21 cellular contexts compared by ENCODE assay signal in the genomic region with DNA sequence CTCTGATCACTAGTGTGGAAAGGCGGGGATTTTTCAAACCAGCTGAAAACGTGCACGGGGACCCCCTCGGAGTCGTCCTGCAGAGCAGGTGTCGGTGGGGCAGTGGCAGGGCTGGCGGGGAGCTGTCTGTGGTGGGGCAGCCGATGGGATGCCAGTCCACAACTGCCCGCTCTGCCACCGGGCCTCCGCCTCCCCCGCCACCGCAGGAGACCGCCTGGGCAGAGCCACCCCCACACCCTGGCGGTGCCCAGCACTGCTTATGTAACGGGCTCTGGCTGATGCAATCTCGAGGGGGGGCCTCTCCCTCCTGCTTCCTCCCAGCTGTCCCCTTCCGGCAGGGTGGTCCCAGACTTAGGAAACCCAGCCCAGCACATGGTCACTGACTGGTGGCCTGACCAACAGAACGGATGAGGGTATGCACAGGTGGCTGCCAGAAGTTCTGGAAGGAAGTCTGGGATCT. TPM values are rescaled to one million over a fixed set of nuclear protein-coding genes. Genes with fewer than 3 reads are reported as not detected.
DNase-seq lines count a peak whose midpoint lies in the region; ATAC-seq and TF ChIP-seq lines count a peak whose summit lies in the region.
"Had no signal": no experiment of that assay in that cellular context is flagged by ENCODE, and none has a peak within 500 bp of the region (broad histone marks: within the 10 kb centered on the region; RNA-seq: fewer than 3 reads in every experiment).

No MANE protein-coding gene starts in this region.

- TF ChIP-seq EP300 in Ishikawa (IDR thresholded peaks at IDR 0.05; ENCODE audit: borderline replicate concordance) (no peak), transverse colon (IDR thresholded peaks at IDR 0.05; ENCODE audit: low read depth) (no peak)

- WGBS in transverse colon (ENCODE audit: low coverage in 1 of 2), 2 donors = 57% methylated on average over 19 of the region's 19 CpGs; no CpG with 5 or more reads in 1 of the 2 donors

- H3K27ac ChIP-seq in angular gyrus (ENCODE audit: low read depth, low read length) (peak overlapping the region; percentile 99), lower lobe of right lung (no peak overlapping the region), transverse colon (no peak overlapping the region)
- H3K27ac ChIP-seq: C4-2B, neutrophil, tibial nerve had no signal

- no peak overlapping the region for H3K4me3 ChIP-seq in lower lobe of right lung
- H3K4me3 ChIP-seq in transverse colon = no peak overlapping the region
- H3K4me3 ChIP-seq: tibial nerve had no signal

- no peaks in the 10 kb centered on the region for H3K27me3 Mint-ChIP-seq in activated CD8-positive, alpha-beta T cell treated with anti-CD3 and anti-CD28 coated beads, Interleukin-2, amount 10 ng/mL, durations not matched to agents 7 days and 5 days (ENCODE audit: low read depth)

- DNase-seq in AG08395 (ENCODE audit: low spot score) (peak; percentile 35), lower lobe of right lung (no peak), transverse colon (no peak), GM13976 (ENCODE audit: low spot score) (no peak), posterior vena cava (ENCODE audit: low spot score) (no peak)
- DNase-seq in activated CD8-positive, alpha-beta T cell treated with anti-CD3 and anti-CD28 coated beads, Interleukin-2, amount 10 ng/mL, durations not matched to agents 7 days and 5 days = no peak
- DNase-seq: activated CD4-positive, alpha-beta T cell treated with anti-CD3 and anti-CD28 coated beads for 1 hour; activated naive CD4-positive, alpha-beta T cell treated with anti-CD3 and anti-CD28 coated beads, Interleukin-2, amount 10 ng/mL, durations not matched to agents 7 days and 5 days; activated T-cell treated with anti-CD3 and anti-CD28 coated beads, Interleukin-2, amount 50 U/mL, for 72 hours; aorta; EL; immature natural killer cell; NCI-H187 treated with DMSO at 0.1 percent for 48 hours; stimulated activated CD4-positive, alpha-beta T cell treated with anti-CD3 and anti-CD28 coated beads, Interleukin-12 subunit alpha, Interleukin-12 subunit beta, amount 100 ng/mL, for 4 hours; stimulated activated naive CD8-positive, alpha-beta T cell treated with anti-CD3 and anti-CD28 coated beads, Interleukin-15, amount 100 ng/mL, for 72 hours; T1000 had no signal

- TF ChIP-seq CTCF in lower lobe of right lung (IDR thresholded peaks at IDR 0.05) = no peak
- TF ChIP-seq CTCF in transverse colon (IDR thresholded peaks at IDR 0.05) = no peak
- no peak for TF ChIP-seq CTCF in GM13976 (IDR thresholded peaks at IDR 0.05; ENCODE audit: borderline replicate concordance, control extremely low read depth, extremely low read depth, insufficient read depth, missing control alignments)

- H3K36me3 ChIP-seq in lower lobe of right lung (no peaks in the 10 kb centered on the region), transverse colon (no peaks in the 10 kb centered on the region)
- H3K36me3 ChIP-seq: neutrophil, tibial nerve had no signal

- H3K36me3 Mint-ChIP-seq in activated CD8-positive, alpha-beta T cell treated with anti-CD3 and anti-CD28 coated beads, Interleukin-2, amount 10 ng/mL, durations not matched to agents 7 days and 5 days (ENCODE audit: low read depth) = no peaks in the 10 kb centered on the region
- H3K36me3 Mint-ChIP-seq: activated naive CD4-positive, alpha-beta T cell treated with anti-CD3 and anti-CD28 coated beads, Interleukin-2, amount 10 ng/mL, durations not matched to agents 7 days and 5 days; immature natural killer cell had no signal

- H3K4me1 Mint-ChIP-seq in activated CD8-positive, alpha-beta T cell treated with anti-CD3 and anti-CD28 coated beads, Interleukin-2, amount 10 ng/mL, durations not matched to agents 7 days and 5 days (ENCODE audit: low read depth) = no peaks in the 10 kb centered on the region
- H3K4me1 Mint-ChIP-seq: activated naive CD4-positive, alpha-beta T cell treated with anti-CD3 and anti-CD28 coated beads, Interleukin-2, amount 10 ng/mL, durations not matched to agents 7 days and 5 days; immature natural killer cell; stimulated activated naive CD8-positive, alpha-beta T cell treated with anti-CD3 and anti-CD28 coated beads, Interleukin-15, amount 100 ng/mL, for 72 hours had no signal

- ATAC-seq in lower lobe of right lung = peak; percentile 8 to 15
- ATAC-seq in activated CD8-positive, alpha-beta T cell treated with anti-CD3 and anti-CD28 coated beads, Interleukin-2, amount 10 ng/mL, durations not matched to agents 7 days and 5 days = no peak

- in situ Hi-C loops in transverse colon (cut with MboI; ENCODE audit: low pct_ligation_motif_present in 1 of 4, low pct_unique_long_range_greater_than_20kb in 1 of 4, low sequenced_read_pairs in 3 of 4) (no loop called here), GM13976 (cut with MboI; ENCODE audit: low sequenced_read_pairs, unreplicated experiment) (no loop called here)

- POLR2A ChIA-PET in activated CD8-positive, alpha-beta T cell treated with anti-CD3 and anti-CD28 coated beads, Interleukin-2, amount 10 ng/mL, durations not matched to agents 7 days and 5 days (lab: Charles Lee) = no interaction called here

- CTCF ChIA-PET in activated CD8-positive, alpha-beta T cell treated with anti-CD3 and anti-CD28 coated beads, Interleukin-2, amount 10 ng/mL, durations not matched to agents 7 days and 5 days (lab: Charles Lee) = no interaction called here

- H3K4me1 ChIP-seq in lower lobe of right lung (peaks cover 5% of the 10 kb centered on the region), transverse colon (no peaks in the 10 kb centered on the region)
- H3K4me1 ChIP-seq: tibial nerve had no signal

- H3K9me3 ChIP-seq in lower lobe of right lung (no peaks in the 10 kb centered on the region), transverse colon (no peaks in the 10 kb centered on the region)
- H3K9me3 ChIP-seq: neutrophil, tibial nerve had no signal

- H3K27ac Mint-ChIP-seq in activated CD8-positive, alpha-beta T cell treated with anti-CD3 and anti-CD28 coated beads, Interleukin-2, amount 10 ng/mL, durations not matched to agents 7 days and 5 days = no peak overlapping the region
- H3K27ac Mint-ChIP-seq: activated naive CD4-positive, alpha-beta T cell treated with anti-CD3 and anti-CD28 coated beads, Interleukin-2, amount 10 ng/mL, durations not matched to agents 7 days and 5 days; activated T-cell treated with anti-CD3 and anti-CD28 coated beads, Interleukin-2, amount 50 U/mL, for 72 hours; immature natural killer cell; stimulated activated naive CD8-positive, alpha-beta T cell treated with anti-CD3 and anti-CD28 coated beads, Interleukin-15, amount 100 ng/mL, for 72 hours had no signal

- intact Hi-C loops in lower lobe of right lung (cut with DNase I) (no loop called here), transverse colon (cut with DNase I; ENCODE audit: low total_unique reads) (no loop called here), posterior vena cava (cut with DNase I) (no loop called here)

- no peak overlapping the region for H3K4me3 Mint-ChIP-seq in activated CD8-positive, alpha-beta T cell treated with anti-CD3 and anti-CD28 coated beads, Interleukin-2, amount 10 ng/mL, durations not matched to agents 7 days and 5 days
- H3K4me3 Mint-ChIP-seq: activated naive CD4-positive, alpha-beta T cell treated with anti-CD3 and anti-CD28 coated beads, Interleukin-2, amount 10 ng/mL, durations not matched to agents 7 days and 5 days; activated T-cell treated with anti-CD3 and anti-CD28 coated beads, Interleukin-2, amount 50 U/mL, for 72 hours; immature natural killer cell; stimulated activated naive CD8-positive, alpha-beta T cell treated with anti-CD3 and anti-CD28 coated beads, Interleukin-15, amount 100 ng/mL, for 72 hours had no signal

- no peaks in the 10 kb centered on the region for H3K9me3 Mint-ChIP-seq in activated CD8-positive, alpha-beta T cell treated with anti-CD3 and anti-CD28 coated beads, Interleukin-2, amount 10 ng/mL, durations not matched to agents 7 days and 5 days (ENCODE audit: insufficient read depth)
- H3K9me3 Mint-ChIP-seq: activated naive CD4-positive, alpha-beta T cell treated with anti-CD3 and anti-CD28 coated beads, Interleukin-2, amount 10 ng/mL, durations not matched to agents 7 days and 5 days; activated T-cell treated with anti-CD3 and anti-CD28 coated beads, Interleukin-2, amount 50 U/mL, for 72 hours; immature natural killer cell; stimulated activated naive CD8-positive, alpha-beta T cell treated with anti-CD3 and anti-CD28 coated beads, Interleukin-15, amount 100 ng/mL, for 72 hours had no signal

- H3K27me3 ChIP-seq in lower lobe of right lung (ENCODE audit: low read depth) = peaks cover 46% of the 10 kb centered on the region
- H3K27me3 ChIP-seq in transverse colon = peaks cover 30% of the 10 kb centered on the region

- TF ChIP-seq POLR2A in transverse colon (IDR thresholded peaks at IDR 0.05) = no peak

- no peak for TF ChIP-seq RAD21 in Ishikawa (IDR thresholded peaks at IDR 0.05; ENCODE audit: low read depth)

TF ChIP-seq in Ishikawa, 13 proteins besides CTCF, POLR2A, EP300 and RAD21 (continues in another document):
- TF ChIP-seq, protein P1, sequence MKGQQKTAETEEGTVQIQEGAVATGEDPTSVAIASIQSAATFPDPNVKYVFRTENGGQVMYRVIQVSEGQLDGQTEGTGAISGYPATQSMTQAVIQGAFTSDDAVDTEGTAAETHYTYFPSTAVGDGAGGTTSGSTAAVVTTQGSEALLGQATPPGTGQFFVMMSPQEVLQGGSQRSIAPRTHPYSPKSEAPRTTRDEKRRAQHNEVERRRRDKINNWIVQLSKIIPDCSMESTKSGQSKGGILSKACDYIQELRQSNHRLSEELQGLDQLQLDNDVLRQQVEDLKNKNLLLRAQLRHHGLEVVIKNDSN (IDR thresholded peaks at IDR 0.05) = no peak
- TF ChIP-seq TEAD4 (IDR thresholded peaks at IDR 0.05) = no peak

RNA-seq across cellular contexts. Expression of a gene that starts 9.3 kb away (rescaled TPM):
- total RNA-seq in lower lobe of right lung (0.56 TPM), transverse colon (1 to 10 TPM in 2 of 4 donors, under 1 TPM in 2; 0.14 to 1.6 (median 1.2) TPM), posterior vena cava (1 to 10 TPM; 1.4 to 2.4 TPM)
- total RNA-seq in activated CD8-positive, alpha-beta T cell treated with anti-CD3 and anti-CD28 coated beads, Interleukin-2, amount 10 ng/mL, durations not matched to agents 7 days and 5 days = under 1 TPM; 0.23 to 0.47 TPM

RNA-seq across cellular contexts. Expression of a gene that starts 28.6 kb away (rescaled TPM):
- total RNA-seq in lower lobe of right lung (317 TPM), transverse colon (100 to 1,000 TPM in 3 of 4 donors, 10 to 100 TPM in 1; 56.5 to 170 (median 106) TPM), posterior vena cava (100 to 1,000 TPM; 275 to 296 TPM)
- total RNA-seq in activated CD8-positive, alpha-beta T cell treated with anti-CD3 and anti-CD28 coated beads, Interleukin-2, amount 10 ng/mL, durations not matched to agents 7 days and 5 days = 100 to 1,000 TPM; 304 to 325 TPM

RNA-seq across cellular contexts. Expression of a gene that starts 35.1 kb away (rescaled TPM):
- total RNA-seq in lower lobe of right lung (14.0 TPM), transverse colon (1,000 to 10,000 TPM in 1 of 4 donors, 100 to 1,000 TPM in 2, 10 to 100 TPM in 1; 82.6 to 1,341 (median 190) TPM), posterior vena cava (1 to 10 TPM; 8.6 to 8.7 TPM)
- total RNA-seq in activated CD8-positive, alpha-beta T cell treated with anti-CD3 and anti-CD28 coated beads, Interleukin-2, amount 10 ng/mL, durations not matched to agents 7 days and 5 days = 1 to 10 TPM; 1.6 to 2.0 TPM
